28 cellular contexts compared by ENCODE assay signal in the genomic region with DNA sequence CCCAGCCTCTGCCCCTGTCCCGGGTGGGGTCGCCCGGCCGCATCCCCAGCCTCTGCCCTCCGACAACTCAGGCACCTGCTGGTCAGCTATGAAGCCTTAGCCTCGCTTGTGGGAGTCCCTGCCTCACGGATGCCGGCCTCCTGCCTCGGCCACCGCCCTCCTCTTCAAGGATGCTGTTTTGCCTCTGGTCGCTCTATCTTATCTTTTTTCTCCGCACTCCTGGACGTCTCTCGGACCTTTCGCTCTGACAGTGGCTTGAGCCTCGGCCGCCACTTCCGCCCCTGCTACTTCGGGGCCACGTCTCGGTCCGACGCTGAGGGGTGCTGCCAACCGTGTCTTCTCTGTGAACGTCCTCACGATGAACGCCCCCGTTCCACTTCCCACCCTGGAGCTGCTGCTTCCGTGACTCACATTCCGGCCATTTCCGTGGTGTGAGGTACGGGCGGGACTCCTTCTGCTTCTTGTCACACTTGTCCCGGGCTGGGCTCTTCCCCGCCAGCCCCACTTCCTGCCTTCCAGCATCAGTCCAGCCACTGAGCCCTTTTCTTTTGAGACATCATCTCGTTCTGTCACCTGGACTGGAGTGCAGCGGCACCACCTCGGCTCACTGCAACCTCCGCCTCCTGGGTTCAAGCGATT.
"Had no signal": no experiment of that assay in that cellular context is flagged by ENCODE, and none has a peak within 500 bp of the region (broad histone marks: within the 10 kb centered on the region; RNA-seq: fewer than 3 reads in every experiment).

No MANE protein-coding gene starts in this region.

- H3K27me3 ChIP-seq: ovary, thyroid gland, vagina had no signal

- H3K27ac ChIP-seq: epithelial cell of prostate, gastrocnemius medialis, hepatocyte, ovary, psoas muscle, sigmoid colon, thyroid gland, vagina had no signal

- H3K4me3 ChIP-seq: gastrocnemius medialis, hepatocyte, lung, mucosa of descending colon, ovary, psoas muscle, sigmoid colon, stomach, thyroid gland, vagina had no signal

- ATAC-seq: esophagus mucosa; gastrocnemius medialis; left lobe of liver; mucosa of descending colon; natural killer cell treated with Interleukin-12 subunit alpha and Interleukin-12 subunit beta and Interleukin-15 and Interleukin-18, amount 100 ng/mL, for 72 hours; psoas muscle; right cardiac atrium; stimulated activated effector memory CD8-positive, alpha-beta T cell treated with anti-CD3 and anti-CD28 coated beads, Interleukin-12 subunit alpha, Interleukin-12 subunit beta, amount 100 ng/mL, for 72 hours had no signal

- DNase-seq: effector CD8-positive, alpha-beta T cell; endodermal cell; foreskin fibroblast; gastrocnemius medialis; head of caudate nucleus; kidney; mucosa of descending colon; naive B cell; occipital lobe; ovary; posterior cingulate gyrus; psoas muscle; sigmoid colon; stimulated activated CD4-positive, alpha-beta T cell treated with anti-CD3 and anti-CD28 coated beads, Interleukin-2, amount 100 ng/mL, for 24 hours; stimulated activated CD4-positive, alpha-beta T cell treated with anti-CD3 and anti-CD28 coated beads, Interleukin-4, amount 100 ng/mL, for 24 hours; stimulated activated naive CD4-positive, alpha-beta T cell treated with Interleukin-2 at 50 U/mL for 16 hours; stomach; thyroid gland; trophoblast cell had no signal

- H2AFZ ChIP-seq: hepatocyte had no signal

- H3K79me2 ChIP-seq: hepatocyte had no signal

- FAIRE-seq: kidney had no signal

- H3K9me3 ChIP-seq: gastrocnemius medialis, mucosa of descending colon, ovary, psoas muscle, sigmoid colon, stomach, thyroid gland, vagina had no signal

- H3K36me3 ChIP-seq: gastrocnemius medialis, ovary, sigmoid colon, stomach, thyroid gland, vagina had no signal

- H3K4me1 ChIP-seq: gastrocnemius medialis, psoas muscle, sigmoid colon had no signal

- H3K4me2 ChIP-seq: hepatocyte had no signal
